Comparison of ENCODE assay signal across 13 cellular contexts in the genomic region with DNA sequence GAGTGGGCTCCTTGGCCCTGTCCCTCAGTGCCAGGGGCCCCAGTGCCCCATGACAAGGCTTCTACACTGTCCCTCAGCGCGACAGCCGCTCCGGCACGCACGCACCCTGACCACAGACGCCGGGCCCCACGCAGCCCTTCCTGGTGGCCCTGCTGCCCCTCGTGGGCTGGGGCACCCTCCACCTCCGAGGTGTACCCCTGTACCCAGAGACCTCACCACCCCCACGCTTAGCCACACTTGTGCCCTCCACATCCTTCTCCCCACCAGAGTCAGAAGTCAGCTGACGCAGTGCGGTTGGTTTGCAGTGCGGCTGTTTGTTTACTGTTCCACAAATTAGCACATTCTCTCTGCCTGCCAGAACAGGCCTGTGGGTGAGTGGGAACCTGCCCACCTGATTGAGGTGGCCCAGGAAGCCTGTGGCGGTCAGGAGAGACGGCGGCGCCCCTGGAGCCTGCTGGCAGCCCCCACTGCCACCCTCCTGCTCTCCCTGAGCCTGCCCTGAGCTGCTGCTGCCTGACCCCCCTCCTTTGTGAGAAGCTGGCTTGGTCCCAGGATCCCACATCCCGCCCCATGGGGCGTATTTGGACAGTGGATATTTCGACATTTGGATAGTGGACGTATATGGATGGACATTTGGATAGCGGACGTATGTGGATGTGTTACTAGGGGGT. TPM values are rescaled to one million over a fixed set of nuclear protein-coding genes. Genes with fewer than 3 reads are reported as not detected.
"Had no signal": no experiment of that assay in that cellular context is flagged by ENCODE, and none has a peak within 500 bp of the region (broad histone marks: within the 10 kb centered on the region; RNA-seq: fewer than 3 reads in every experiment).

No MANE protein-coding gene starts in this region.

- H3K27ac ChIP-seq: cardiac muscle cell, esophagus squamous epithelium, parathyroid adenoma, tibial artery had no signal

- H3K27ac Mint-ChIP-seq: activated naive CD4-positive, alpha-beta T cell treated with anti-CD3 and anti-CD28 coated beads, Interleukin-2, amount 10 ng/mL, durations not matched to agents 7 days and 5 days had no signal

- H3K27me3 Mint-ChIP-seq: activated naive CD4-positive, alpha-beta T cell treated with anti-CD3 and anti-CD28 coated beads, Interleukin-2, amount 10 ng/mL, durations not matched to agents 7 days and 5 days; stimulated activated naive B cell treated with anti-CD40 and anti-IgM and Interleukin-4, amounts not matched to agents 10 μg/mL and 1 μg/mL and 100 μg/mL, for 72 hours had no signal

- DNase-seq: activated CD4-positive, CD25-positive, alpha-beta regulatory T cell treated with anti-CD3 and anti-CD28 coated beads, Interleukin-2, amount 50 U/mL, for 72 hours; activated naive CD4-positive, alpha-beta T cell treated with anti-CD3 and anti-CD28 coated beads, Interleukin-2, amount 10 ng/mL, durations not matched to agents 7 days and 5 days; esophagus squamous epithelium; midbrain; stimulated activated CD4-positive, alpha-beta T cell treated with anti-CD3 and anti-CD28 coated beads, Interleukin-15, amount 100 ng/mL, for 24 hours; stimulated activated CD4-positive, alpha-beta T cell treated with anti-CD3 and anti-CD28 coated beads, Interleukin-4, amount 100 ng/mL, for 1 hour; stimulated activated naive B cell treated with anti-CD40 and anti-IgM and Interleukin-4, amounts not matched to agents 10 μg/mL and 1 μg/mL and 100 μg/mL, for 72 hours had no signal

- H3K4me1 ChIP-seq: esophagus squamous epithelium, parathyroid adenoma, tibial artery had no signal

- H3K9me3 Mint-ChIP-seq: activated naive CD4-positive, alpha-beta T cell treated with anti-CD3 and anti-CD28 coated beads, Interleukin-2, amount 10 ng/mL, durations not matched to agents 7 days and 5 days had no signal

- H3K4me3 Mint-ChIP-seq: activated naive CD4-positive, alpha-beta T cell treated with anti-CD3 and anti-CD28 coated beads, Interleukin-2, amount 10 ng/mL, durations not matched to agents 7 days and 5 days; stimulated activated naive B cell treated with anti-CD40 and anti-IgM and Interleukin-4, amounts not matched to agents 10 μg/mL and 1 μg/mL and 100 μg/mL, for 72 hours had no signal

- ATAC-seq: stimulated activated naive B cell treated with anti-CD40 and anti-IgM and Interleukin-4, amounts not matched to agents 10 μg/mL and 1 μg/mL and 100 μg/mL, for 72 hours had no signal

- H3K9me3 ChIP-seq: tibial artery had no signal

- H3K4me3 ChIP-seq: cardiac muscle cell, esophagus squamous epithelium, tibial artery had no signal

- H3K27me3 ChIP-seq: cardiac muscle cell, esophagus squamous epithelium, tibial artery had no signal

RNA-seq across cellular contexts. Expression of a gene that starts 38.0 kb away (rescaled TPM):
- total RNA-seq: activated CD8-positive, alpha-beta memory T cell treated with anti-CD3 and anti-CD28 coated beads for 36 hours; esophagus squamous epithelium; renal cortical epithelial cell; subcutaneous adipose tissue had no signal
